ENCODE assay signal across 8 cellular contexts in genomic region chr1:176205322-176205914, GRCh38. TPM values are rescaled to one million over a fixed set of nuclear protein-coding genes. Genes with fewer than 3 reads are reported as not detected.
DNase-seq lines count a peak whose midpoint lies in the region; ATAC-seq and TF ChIP-seq lines count a peak whose summit lies in the region.

No MANE protein-coding gene starts in this region.

- H3K4me3 Mint-ChIP-seq in activated CD4-positive, alpha-beta T cell treated with anti-CD3 and anti-CD28 coated beads for 36 hours, result peak overlapping the region; percentile 98

- H3K9me3 ChIP-seq in SK-N-MC (ENCODE audit: low read depth, low read length), result no peaks in the 10 kb centered on the region

- no peaks in the 10 kb centered on the region for H3K9me3 Mint-ChIP-seq in activated CD4-positive, alpha-beta T cell treated with anti-CD3 and anti-CD28 coated beads for 36 hours (ENCODE audit: low read depth)

- H3K9ac ChIP-seq in SK-N-MC (ENCODE audit: insufficient read length), result peak overlapping the region; percentile 96

- TF ChIP-seq CTCF in fibroblast of pulmonary artery (IDR thresholded peaks at IDR 0.05; ENCODE audit: low read length, missing control alignments), result no peak

- H3K36me3 ChIP-seq in SK-N-MC (ENCODE audit: insufficient read depth, low read length), result no peaks in the 10 kb centered on the region

- CTCF ChIA-PET in activated CD4-positive, alpha-beta T cell treated with anti-CD3 and anti-CD28 coated beads for 36 hours (lab: Charles Lee), result no interaction called here

- peaks cover 24% of the 10 kb centered on the region for H3K36me3 Mint-ChIP-seq in activated CD4-positive, alpha-beta T cell treated with anti-CD3 and anti-CD28 coated beads for 36 hours (ENCODE audit: low read depth)

- H3K4me1 Mint-ChIP-seq in activated CD4-positive, alpha-beta T cell treated with anti-CD3 and anti-CD28 coated beads for 36 hours, result peaks cover 35% of the 10 kb centered on the region

- H3K27me3 Mint-ChIP-seq in activated CD4-positive, alpha-beta T cell treated with anti-CD3 and anti-CD28 coated beads for 36 hours, result no peaks in the 10 kb centered on the region

- peak overlapping the region; percentile 100 for H3K27ac Mint-ChIP-seq in activated CD4-positive, alpha-beta T cell treated with anti-CD3 and anti-CD28 coated beads for 36 hours

- DNase-seq in activated CD4-positive, alpha-beta T cell treated with anti-CD3 and anti-CD28 coated beads for 36 hours, result no peak
- no peak for DNase-seq in activated CD4-positive, alpha-beta T cell treated with anti-CD3 and anti-CD28 coated beads, Interleukin-2, amount 50 U/mL, for 4 hours
- DNase-seq in SK-N-MC (ENCODE audit: low read depth, low spot score) (no peak), fibroblast of pulmonary artery (ENCODE audit: low read depth) (peak; percentile 4), skeletal muscle cell (ENCODE audit: low read depth) (no peak), substantia nigra (lab: John Stamatoyannopoulos, UW) (no peak)

- peak; percentile 38 for ATAC-seq in activated CD4-positive, alpha-beta T cell treated with anti-CD3 and anti-CD28 coated beads for 36 hours
- ATAC-seq in GM19023 (IDR thresholded peaks at IDR 0.05; ENCODE audit: unreplicated experiment) (no peak), GM21526 (IDR thresholded peaks at IDR 0.05; ENCODE audit: low FRiP score, unreplicated experiment) (no peak)

- POLR2A ChIA-PET in activated CD4-positive, alpha-beta T cell treated with anti-CD3 and anti-CD28 coated beads for 36 hours (lab: Charles Lee), result interaction anchor here (0.6 to 1.0 kb wide), 2 partner anchors 19 to 32 kb away, joined by 3 read pairs; no protein-coding TSS in a partner anchor

- intact Hi-C loops in activated CD4-positive, alpha-beta T cell treated with anti-CD3 and anti-CD28 coated beads for 36 hours (cut with DNase I, micrococcal nuclease), result loop anchor here (1.0 kb wide), 4 partner anchors 12 to 45 kb away; no protein-coding TSS in a partner anchor

- H3K27ac ChIP-seq in SK-N-MC, result no peak overlapping the region
- H3K27ac ChIP-seq in substantia nigra (ENCODE audit: low read depth, low read length, poor library complexity, severe bottlenecking), result no peak overlapping the region

- H3K4me3 ChIP-seq in SK-N-MC (peak overlapping the region; percentile 99), fibroblast of pulmonary artery (replicated peaks; ENCODE audit: low read depth, low read length) (peak overlapping the region; percentile 96), skeletal muscle cell (ENCODE audit: low read depth, low read length) (peak overlapping the region; percentile 84)

RNA-seq across cellular contexts. Expression of gene COP1, which starts 1.7 kb away (rescaled TPM):
- total RNA-seq in activated CD4-positive, alpha-beta T cell treated with anti-CD3 and anti-CD28 coated beads for 36 hours, result 10 to 100 TPM; 38.7 to 43.4 TPM
